Comparison of ENCODE assay signal across 31 cellular contexts in genomic region chr1:84896279-84896678, GRCh38.
"Had no signal": no experiment of that assay in that cellular context is flagged by ENCODE, and none has a peak within 500 bp of the region (broad histone marks: within the 10 kb centered on the region; RNA-seq: fewer than 3 reads in every experiment).

No MANE protein-coding gene starts in this region.

- DNase-seq: activated CD4-positive, alpha-beta T cell treated with anti-CD3 and anti-CD28 coated beads, Interleukin-2, amount 10 ng/mL, durations not matched to agents 7 days and 5 days; activated CD4-positive, alpha-beta T cell treated with anti-CD3 and anti-CD28 coated beads, Interleukin-2, amount 50 U/mL, for 48 hours; activated CD8-positive, alpha-beta T cell treated with anti-CD3 and anti-CD28 coated beads, Interleukin-2, amount 10 ng/mL, durations not matched to agents 7 days and 5 days; activated naive CD4-positive, alpha-beta T cell; activated naive CD4-positive, alpha-beta T cell treated with anti-CD3 and anti-CD28 coated beads, Interleukin-2, amount 50 U/mL, for 16 hours; activated naive CD8-positive, alpha-beta T cell treated with anti-CD3 and anti-CD28 coated beads for 36 hours; activated T-cell treated with anti-CD3 and anti-CD28 coated beads for 4 hours; activated T-cell treated with anti-CD3 and anti-CD28 coated beads, Interleukin-2, amount 50 U/mL, for 4 hours; amniotic stem cell; aorta; brain microvascular endothelial cell; central memory CD4-positive, alpha-beta T cell; Kasumi-1; MG63; NCI-H1092 treated with DMSO at 0.1 percent for 48 hours; NCI-H1417; NCI-H146; NCI-H187; NCI-H2029 treated with DMSO at 0.1 percent for 48 hours; NCI-H2107; NCI-H2171 treated with DMSO at 0.1 percent for 48 hours; NCI-H2227 treated with DMSO at 0.1 percent for 48 hours; NCI-H446; NCI-H510A treated with DMSO at 0.1 percent for 48 hours; NCI-H526 treated with DMSO at 0.1 percent for 48 hours; NCI-H774; OCI-M1; Right ventricle myocardium superior; SW 1271; T-helper 1 cell; T1000 had no signal

- ATAC-seq: activated CD8-positive, alpha-beta T cell treated with anti-CD3 and anti-CD28 coated beads, Interleukin-2, amount 10 ng/mL, durations not matched to agents 7 days and 5 days; activated T-cell treated with anti-CD3 and anti-CD28 coated beads, Interleukin-2, amount 50 U/mL, for 4 hours had no signal
